ENCODE assay signal across 11 cellular contexts in genomic region chr15:25903024-25903581, GRCh38. TPM values are rescaled to one million over a fixed set of nuclear protein-coding genes. Genes with fewer than 3 reads are reported as not detected.
DNase-seq lines count a peak whose midpoint lies in the region; ATAC-seq and TF ChIP-seq lines count a peak whose summit lies in the region.
"Had no signal": no experiment of that assay in that cellular context is flagged by ENCODE, and none has a peak within 500 bp of the region (broad histone marks: within the 10 kb centered on the region; RNA-seq: fewer than 3 reads in every experiment).

No MANE protein-coding gene starts in this region.

- DNase-seq in CD1c-positive myeloid dendritic cell (ENCODE audit: extremely low spot score) (peak; percentile 40), NCI-H510A treated with DMSO at 0.1 percent for 48 hours (lab: John Stamatoyannopoulos, UW) (peak; percentile 23), fibroblast of lung (ENCODE audit: low read depth in 2 of 2) (peak; percentile 44 to 47), neural progenitor cell (ENCODE audit: low spot score) (no peak), GM10266 (ENCODE audit: extremely low spot score) (no peak), putamen (ENCODE audit: low spot score) (no peak)
- DNase-seq: CD4-positive, CD25-positive, alpha-beta regulatory T cell; cerebellar nuclear complex; T1000 had no signal

- no peaks in the 10 kb centered on the region for H3K79me2 ChIP-seq in fibroblast of lung (ENCODE audit: control insufficient read depth, insufficient read depth, low read length)
- H3K79me2 ChIP-seq in neural progenitor cell (ENCODE audit: low read depth): no peaks in the 10 kb centered on the region

- H3K9me3 ChIP-seq in fibroblast of lung (ENCODE audit: control insufficient read depth, insufficient read depth, low read depth, low read length) (no peaks in the 10 kb centered on the region), neural progenitor cell (ENCODE audit: low read depth) (no peaks in the 10 kb centered on the region)

- H3F3A ChIP-seq in neural progenitor cell (ENCODE audit: low read depth): no peaks in the 10 kb centered on the region

- no peak for TF ChIP-seq CTCF in fibroblast of lung (conservative IDR thresholded peaks at IDR 0.05 in 1 of 2, IDR thresholded peaks at IDR 0.05 in 1 of 2; ENCODE audit: low read depth in 1 of 2, low read length in 2 of 2)
- no peak for TF ChIP-seq CTCF in neural progenitor cell (IDR thresholded peaks at IDR 0.05)
- TF ChIP-seq CTCF in GM10266 (IDR thresholded peaks at IDR 0.05; ENCODE audit: control insufficient read depth, insufficient read depth, low read depth, missing control alignments): no peak

- peak overlapping the region; percentile 74 for H3K27ac Mint-ChIP-seq in neural progenitor cell

- H3K9me3 Mint-ChIP-seq in neural progenitor cell: no peaks in the 10 kb centered on the region

- no peak overlapping the region for H3K4me3 ChIP-seq in fibroblast of lung (replicated peaks in 1 of 4; ENCODE audit: control extremely low read depth in 1 of 4, insufficient read depth in 1 of 4, low read depth in 3 of 4, low read length in 4 of 4)
- H3K4me3 ChIP-seq in neural progenitor cell: no peak overlapping the region

- no peaks in the 10 kb centered on the region for H3K36me3 Mint-ChIP-seq in neural progenitor cell
- H3K36me3 Mint-ChIP-seq: CD4-positive, CD25-positive, alpha-beta regulatory T cell had no signal

- H3K4me1 Mint-ChIP-seq in neural progenitor cell: peaks cover 9% of the 10 kb centered on the region

- H3K27me3 Mint-ChIP-seq in neural progenitor cell (ENCODE audit: insufficient read depth, low read depth): peaks cover 7% of the 10 kb centered on the region

- H3K27ac ChIP-seq in fibroblast of lung (ENCODE audit: insufficient read depth, low read length): no peak overlapping the region
- no peak overlapping the region for H3K27ac ChIP-seq in neural progenitor cell

- H3K27me3 ChIP-seq in fibroblast of lung (ENCODE audit: control insufficient read depth, insufficient read depth, low read length) (no peaks in the 10 kb centered on the region), neural progenitor cell (no peaks in the 10 kb centered on the region)

- H3K4me1 ChIP-seq in fibroblast of lung (ENCODE audit: control insufficient read depth, extremely low read depth, insufficient read depth, low read length) (no peaks in the 10 kb centered on the region), neural progenitor cell (no peaks in the 10 kb centered on the region)

- H4K20me1 ChIP-seq in fibroblast of lung (ENCODE audit: control insufficient read depth, extremely low read depth, insufficient read depth, low read length) (no peaks in the 10 kb centered on the region), neural progenitor cell (ENCODE audit: low read depth) (no peaks in the 10 kb centered on the region)

- H3K9ac ChIP-seq in fibroblast of lung (ENCODE audit: insufficient read depth, low read length) (no peak overlapping the region), neural progenitor cell (no peak overlapping the region)

- H3K4me2 ChIP-seq in fibroblast of lung (ENCODE audit: extremely low read depth, insufficient read depth, low read length) (no peak overlapping the region), neural progenitor cell (no peak overlapping the region)

- no peaks in the 10 kb centered on the region for H3K36me3 ChIP-seq in fibroblast of lung (ENCODE audit: control insufficient read depth, insufficient read depth, low read length)
- H3K36me3 ChIP-seq in neural progenitor cell: no peaks in the 10 kb centered on the region

- no peak overlapping the region for H3K4me3 Mint-ChIP-seq in neural progenitor cell
- H3K4me3 Mint-ChIP-seq: CD4-positive, CD25-positive, alpha-beta regulatory T cell had no signal

- no peak for ATAC-seq in GM18867 (IDR thresholded peaks at IDR 0.05; ENCODE audit: unreplicated experiment)
- ATAC-seq in HG03045 (IDR thresholded peaks at IDR 0.05; ENCODE audit: unreplicated experiment): no peak

- peak overlapping the region; percentile 3 for H2AFZ ChIP-seq in fibroblast of lung (ENCODE audit: low read length)
- no peak overlapping the region for H2AFZ ChIP-seq in neural progenitor cell (replicated peaks)

RNA-seq across cellular contexts. Expression of gene ATP10A, which starts 40.0 kb away (rescaled TPM):
- total RNA-seq in fibroblast of lung (5.1 and 12.7 TPM in 2 replicates), neural progenitor cell (ENCODE audit: low replicate concordance) (0.32 and 0.59 TPM in 2 replicates)
- 9.0 and 13.8 TPM in 2 replicates for polyA plus RNA-seq in fibroblast of lung
- 8.3 and 13.0 TPM in 2 replicates for polyA plus RNA-seq in fibroblast of lung (2012)
- 21.8 and 25.2 TPM in 2 replicates for polyA minus RNA-seq in fibroblast of lung (ENCODE audit: low replicate concordance)

Comparison
In these comparisons a context has a peak if more than half of its experiments do, and no peak if none do; other contexts are left out.
1. DNase-seq: peak in CD1c-positive myeloid dendritic cell (single experiment), NCI-H510A treated with DMSO at 0.1 percent for 48 hours (single experiment) and fibroblast of lung (2 of 2); none in neural progenitor cell (single experiment), GM10266 (single experiment) and putamen (single experiment).